Comparison of ENCODE assay signal across 1 cellular context in the genomic region with DNA sequence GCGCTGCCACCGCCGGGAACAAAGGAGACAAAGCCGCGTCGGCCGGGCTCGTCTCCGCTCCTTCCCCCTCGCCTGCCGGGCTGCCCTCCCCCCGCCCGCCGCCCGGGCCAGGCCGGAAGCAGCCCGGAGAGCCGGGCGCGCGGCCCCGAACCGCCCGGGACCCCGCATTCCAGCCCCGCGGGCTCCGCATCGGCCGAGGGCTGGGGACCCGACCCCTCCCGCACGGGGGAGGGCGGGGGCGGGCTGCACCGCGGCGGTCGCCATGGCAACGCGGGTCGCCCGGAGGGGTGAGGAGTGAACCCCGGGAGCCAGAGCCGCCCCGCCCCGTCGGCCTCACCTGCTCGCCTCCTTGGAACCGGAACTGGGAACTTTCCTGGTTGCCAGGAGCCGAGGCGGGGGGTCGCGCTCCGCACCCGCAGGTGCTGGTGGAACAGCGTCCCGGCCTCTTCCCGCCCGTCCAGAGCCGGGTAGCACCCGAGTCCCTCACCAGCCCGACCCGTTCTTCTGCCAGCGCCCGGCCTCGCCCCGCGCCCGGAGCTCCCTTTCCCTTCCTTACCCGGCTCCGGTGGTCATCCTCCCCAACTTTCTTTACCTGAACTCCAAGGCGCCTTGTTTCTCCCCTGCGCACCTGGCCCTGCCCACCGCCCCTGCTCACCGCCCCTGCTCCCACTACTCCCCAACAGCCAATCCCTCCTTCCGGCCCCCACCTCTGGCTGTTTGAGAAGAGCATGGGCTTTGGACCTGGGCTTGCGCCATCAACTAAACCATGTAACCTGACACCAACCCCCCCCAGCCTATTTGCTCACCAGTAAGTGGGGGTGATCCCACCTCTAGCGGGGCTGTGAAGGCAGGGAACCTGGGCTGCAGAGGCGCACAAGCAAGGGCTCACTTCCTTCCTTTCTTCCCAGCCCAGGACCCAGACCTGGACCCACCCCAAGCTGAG.
TF ChIP-seq lines count a peak whose summit lies in the region.

A gene with protein sequence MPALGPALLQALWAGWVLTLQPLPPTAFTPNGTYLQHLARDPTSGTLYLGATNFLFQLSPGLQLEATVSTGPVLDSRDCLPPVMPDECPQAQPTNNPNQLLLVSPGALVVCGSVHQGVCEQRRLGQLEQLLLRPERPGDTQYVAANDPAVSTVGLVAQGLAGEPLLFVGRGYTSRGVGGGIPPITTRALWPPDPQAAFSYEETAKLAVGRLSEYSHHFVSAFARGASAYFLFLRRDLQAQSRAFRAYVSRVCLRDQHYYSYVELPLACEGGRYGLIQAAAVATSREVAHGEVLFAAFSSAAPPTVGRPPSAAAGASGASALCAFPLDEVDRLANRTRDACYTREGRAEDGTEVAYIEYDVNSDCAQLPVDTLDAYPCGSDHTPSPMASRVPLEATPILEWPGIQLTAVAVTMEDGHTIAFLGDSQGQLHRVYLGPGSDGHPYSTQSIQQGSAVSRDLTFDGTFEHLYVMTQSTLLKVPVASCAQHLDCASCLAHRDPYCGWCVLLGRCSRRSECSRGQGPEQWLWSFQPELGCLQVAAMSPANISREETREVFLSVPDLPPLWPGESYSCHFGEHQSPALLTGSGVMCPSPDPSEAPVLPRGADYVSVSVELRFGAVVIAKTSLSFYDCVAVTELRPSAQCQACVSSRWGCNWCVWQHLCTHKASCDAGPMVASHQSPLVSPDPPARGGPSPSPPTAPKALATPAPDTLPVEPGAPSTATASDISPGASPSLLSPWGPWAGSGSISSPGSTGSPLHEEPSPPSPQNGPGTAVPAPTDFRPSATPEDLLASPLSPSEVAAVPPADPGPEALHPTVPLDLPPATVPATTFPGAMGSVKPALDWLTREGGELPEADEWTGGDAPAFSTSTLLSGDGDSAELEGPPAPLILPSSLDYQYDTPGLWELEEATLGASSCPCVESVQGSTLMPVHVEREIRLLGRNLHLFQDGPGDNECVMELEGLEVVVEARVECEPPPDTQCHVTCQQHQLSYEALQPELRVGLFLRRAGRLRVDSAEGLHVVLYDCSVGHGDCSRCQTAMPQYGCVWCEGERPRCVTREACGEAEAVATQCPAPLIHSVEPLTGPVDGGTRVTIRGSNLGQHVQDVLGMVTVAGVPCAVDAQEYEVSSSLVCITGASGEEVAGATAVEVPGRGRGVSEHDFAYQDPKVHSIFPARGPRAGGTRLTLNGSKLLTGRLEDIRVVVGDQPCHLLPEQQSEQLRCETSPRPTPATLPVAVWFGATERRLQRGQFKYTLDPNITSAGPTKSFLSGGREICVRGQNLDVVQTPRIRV (N-terminal part only) (minus strand): TSS at position 671 of the 943 bp plus-strand sequence. CDS start 5,475 bp downstream, outside the sequence.

TF ChIP-seq in HepG2, 621 proteins besides CTCF, POLR2A, EP300 and RAD21 (continued from another document and continues in another):
- TF ChIP-seq, protein P1, sequence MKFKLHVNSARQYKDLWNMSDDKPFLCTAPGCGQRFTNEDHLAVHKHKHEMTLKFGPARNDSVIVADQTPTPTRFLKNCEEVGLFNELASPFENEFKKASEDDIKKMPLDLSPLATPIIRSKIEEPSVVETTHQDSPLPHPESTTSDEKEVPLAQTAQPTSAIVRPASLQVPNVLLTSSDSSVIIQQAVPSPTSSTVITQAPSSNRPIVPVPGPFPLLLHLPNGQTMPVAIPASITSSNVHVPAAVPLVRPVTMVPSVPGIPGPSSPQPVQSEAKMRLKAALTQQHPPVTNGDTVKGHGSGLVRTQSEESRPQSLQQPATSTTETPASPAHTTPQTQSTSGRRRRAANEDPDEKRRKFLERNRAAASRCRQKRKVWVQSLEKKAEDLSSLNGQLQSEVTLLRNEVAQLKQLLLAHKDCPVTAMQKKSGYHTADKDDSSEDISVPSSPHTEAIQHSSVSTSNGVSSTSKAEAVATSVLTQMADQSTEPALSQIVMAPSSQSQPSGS (CRISPR knock-in tag; IDR thresholded peaks at IDR 0.05) = peak; percentile 57; the same call in 1 of the 2 replicates
- TF ChIP-seq ZFX (CRISPR knock-in tag; IDR thresholded peaks at IDR 0.05; ENCODE audit: low read depth) = peak; percentile 69; the same call in 1 of the 2 replicates
- TF ChIP-seq ZSCAN9 (CRISPR knock-in tag; IDR thresholded peaks at IDR 0.05; ENCODE audit: borderline replicate concordance) = peak; percentile 52; the same call in 1 of the 2 replicates
- TF ChIP-seq RCOR2 (CRISPR knock-in tag; IDR thresholded peaks at IDR 0.05) = peak; percentile 65; the same call in 1 of the 2 replicates
- peak; percentile 82 for TF ChIP-seq THAP11 (CRISPR knock-in tag; IDR thresholded peaks at IDR 0.05)
- TF ChIP-seq, protein P2, sequence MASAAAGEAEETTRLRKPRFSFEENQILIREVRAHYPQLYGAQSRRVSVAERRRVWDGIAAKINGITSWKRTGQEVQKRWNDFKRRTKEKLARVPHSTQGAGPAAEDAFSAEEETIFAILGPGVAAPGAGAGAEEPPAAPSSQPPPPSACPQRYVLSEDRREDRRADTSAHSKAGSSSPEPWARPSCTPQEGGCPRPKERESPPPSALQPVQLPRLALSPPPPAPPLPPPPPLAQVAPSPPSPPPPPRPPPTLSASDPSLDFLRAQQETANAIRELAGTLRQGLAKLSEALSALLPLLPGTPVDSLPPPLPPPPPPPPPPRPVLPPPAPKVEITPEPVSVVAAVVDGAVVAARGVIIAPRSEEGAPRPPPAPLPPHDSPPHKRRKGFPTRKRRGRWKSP (CRISPR knock-in tag; IDR thresholded peaks at IDR 0.05) = peak; percentile 70
- TF ChIP-seq, protein P3, sequence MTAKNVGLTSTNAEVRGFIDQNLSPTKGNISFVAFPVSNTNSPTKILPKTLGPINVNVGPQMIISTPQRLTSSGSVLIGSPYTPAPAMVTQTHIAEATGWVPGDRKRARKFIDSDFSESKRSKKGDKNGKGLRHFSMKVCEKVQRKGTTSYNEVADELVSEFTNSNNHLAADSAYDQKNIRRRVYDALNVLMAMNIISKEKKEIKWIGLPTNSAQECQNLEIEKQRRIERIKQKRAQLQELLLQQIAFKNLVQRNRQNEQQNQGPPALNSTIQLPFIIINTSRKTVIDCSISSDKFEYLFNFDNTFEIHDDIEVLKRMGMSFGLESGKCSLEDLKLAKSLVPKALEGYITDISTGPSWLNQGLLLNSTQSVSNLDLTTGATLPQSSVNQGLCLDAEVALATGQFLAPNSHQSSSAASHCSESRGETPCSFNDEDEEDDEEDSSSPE (CRISPR knock-in tag; IDR thresholded peaks at IDR 0.05) = peak; percentile 71
- no peak for TF ChIP-seq ADNP (CRISPR knock-in tag; IDR thresholded peaks at IDR 0.05)
- TF ChIP-seq ZNF383 (CRISPR knock-in tag; IDR thresholded peaks at IDR 0.05; ENCODE audit: borderline replicate concordance) = peak; percentile 77; the same call in 1 of the 2 replicates
- TF ChIP-seq, protein P4, sequence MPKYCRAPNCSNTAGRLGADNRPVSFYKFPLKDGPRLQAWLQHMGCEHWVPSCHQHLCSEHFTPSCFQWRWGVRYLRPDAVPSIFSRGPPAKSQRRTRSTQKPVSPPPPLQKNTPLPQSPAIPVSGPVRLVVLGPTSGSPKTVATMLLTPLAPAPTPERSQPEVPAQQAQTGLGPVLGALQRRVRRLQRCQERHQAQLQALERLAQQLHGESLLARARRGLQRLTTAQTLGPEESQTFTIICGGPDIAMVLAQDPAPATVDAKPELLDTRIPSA (CRISPR knock-in tag; IDR thresholded peaks at IDR 0.05; ENCODE audit: borderline replicate concordance) = no peak
- TF ChIP-seq, protein P5, sequence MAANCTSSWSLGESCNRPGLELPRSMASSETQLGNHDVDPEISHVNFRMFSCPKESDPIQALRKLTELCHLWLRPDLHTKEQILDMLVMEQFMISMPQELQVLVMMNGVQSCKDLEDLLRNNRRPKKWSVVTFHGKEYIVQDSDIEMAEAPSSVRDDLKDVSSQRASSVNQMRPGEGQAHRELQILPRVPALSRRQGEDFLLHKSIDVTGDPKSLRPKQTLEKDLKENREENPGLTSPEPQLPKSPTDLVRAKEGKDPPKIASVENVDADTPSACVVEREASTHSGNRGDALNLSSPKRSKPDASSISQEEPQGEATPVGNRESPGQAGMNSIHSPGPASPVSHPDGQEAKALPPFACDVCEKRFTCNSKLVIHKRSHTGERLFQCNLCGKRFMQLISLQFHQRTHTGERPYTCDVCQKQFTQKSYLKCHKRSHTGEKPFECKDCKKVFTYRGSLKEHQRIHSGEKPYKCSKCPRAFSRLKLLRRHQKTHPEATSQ (CRISPR knock-in tag; IDR thresholded peaks at IDR 0.05; ENCODE audit: borderline replicate concordance) = no peak; the same call in 1 of the 2 replicates
- TF ChIP-seq GTF2F1 (IDR thresholded peaks at IDR 0.05; ENCODE audit: low read length) = no peak; the same call in 1 of the 2 replicates
- TF ChIP-seq PRMT3 (CRISPR knock-in tag; IDR thresholded peaks at IDR 0.05; ENCODE audit: borderline replicate concordance, low read depth) = no peak
- no peak for TF ChIP-seq SOX6 (IDR thresholded peaks at IDR 0.05)
- TF ChIP-seq SOX6 (CRISPR knock-in tag; IDR thresholded peaks at IDR 0.05) = peak; percentile 94
- peak; percentile 81; the same call in 1 of the 2 replicates for TF ChIP-seq ZNF570 (CRISPR knock-in tag; IDR thresholded peaks at IDR 0.05; ENCODE audit: borderline replicate concordance)
- TF ChIP-seq ZEB1 (IDR thresholded peaks at IDR 0.05; ENCODE audit: insufficient replicate concordance, low read depth) = no peak
- TF ChIP-seq SUZ12 (IDR thresholded peaks at IDR 0.05; ENCODE audit: low read depth, low read length) = no peak
- TF ChIP-seq ZNF562 (CRISPR knock-in tag; IDR thresholded peaks at IDR 0.05; ENCODE audit: borderline replicate concordance) = no peak
- TF ChIP-seq NRL (CRISPR knock-in tag; IDR thresholded peaks at IDR 0.05; ENCODE audit: borderline replicate concordance) = peak; percentile 15; the same call in 1 of the 2 replicates
- TF ChIP-seq ZFP82 (CRISPR knock-in tag; IDR thresholded peaks at IDR 0.05; ENCODE audit: borderline replicate concordance) = no peak
- TF ChIP-seq FOXK2 (IDR thresholded peaks at IDR 0.05) = peak; percentile 63; the same call in 1 of the 2 replicates
- TF ChIP-seq SOX13 (IDR thresholded peaks at IDR 0.05) = peak; percentile 73
- peak in 1 of 2 experiments; percentile 79; a peak in 2 of 4 replicates for TF ChIP-seq SOX13 (CRISPR knock-in tag; conservative IDR thresholded peaks at IDR 0.05 in 1 of 2, IDR thresholded peaks at IDR 0.05 in 1 of 2)
- no peak for TF ChIP-seq ARID2 (CRISPR knock-in tag; IDR thresholded peaks at IDR 0.05; ENCODE audit: borderline replicate concordance)
- TF ChIP-seq RFX1 (IDR thresholded peaks at IDR 0.05) = peak; percentile 83
- TF ChIP-seq, protein P6, sequence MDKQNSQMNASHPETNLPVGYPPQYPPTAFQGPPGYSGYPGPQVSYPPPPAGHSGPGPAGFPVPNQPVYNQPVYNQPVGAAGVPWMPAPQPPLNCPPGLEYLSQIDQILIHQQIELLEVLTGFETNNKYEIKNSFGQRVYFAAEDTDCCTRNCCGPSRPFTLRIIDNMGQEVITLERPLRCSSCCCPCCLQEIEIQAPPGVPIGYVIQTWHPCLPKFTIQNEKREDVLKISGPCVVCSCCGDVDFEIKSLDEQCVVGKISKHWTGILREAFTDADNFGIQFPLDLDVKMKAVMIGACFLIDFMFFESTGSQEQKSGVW (CRISPR knock-in tag; IDR thresholded peaks at IDR 0.05; ENCODE audit: borderline replicate concordance) = no peak
- TF ChIP-seq ZNF205 (CRISPR knock-in tag; IDR thresholded peaks at IDR 0.05) = peak; percentile 94; the same call in 1 of the 2 replicates
- peak; percentile 81 for TF ChIP-seq HNRNPK (IDR thresholded peaks at IDR 0.05; ENCODE audit: low read depth, low read length, poor library complexity, severe bottlenecking)
- TF ChIP-seq ZBTB20 (CRISPR knock-in tag; IDR thresholded peaks at IDR 0.05; ENCODE audit: borderline replicate concordance, low read depth) = peak; percentile 97
- no peak for TF ChIP-seq ZNF737 (CRISPR knock-in tag; IDR thresholded peaks at IDR 0.05; ENCODE audit: borderline replicate concordance)
- TF ChIP-seq IRF2 (CRISPR knock-in tag; IDR thresholded peaks at IDR 0.05) = peak; percentile 68; the same call in 1 of the 2 replicates
- 0 out of 2 replicates have a peak, but pooled peaks have one; percentile 51 for TF ChIP-seq ZNF766 (CRISPR knock-in tag; IDR thresholded peaks at IDR 0.05; ENCODE audit: borderline replicate concordance)
- TF ChIP-seq, protein P7, sequence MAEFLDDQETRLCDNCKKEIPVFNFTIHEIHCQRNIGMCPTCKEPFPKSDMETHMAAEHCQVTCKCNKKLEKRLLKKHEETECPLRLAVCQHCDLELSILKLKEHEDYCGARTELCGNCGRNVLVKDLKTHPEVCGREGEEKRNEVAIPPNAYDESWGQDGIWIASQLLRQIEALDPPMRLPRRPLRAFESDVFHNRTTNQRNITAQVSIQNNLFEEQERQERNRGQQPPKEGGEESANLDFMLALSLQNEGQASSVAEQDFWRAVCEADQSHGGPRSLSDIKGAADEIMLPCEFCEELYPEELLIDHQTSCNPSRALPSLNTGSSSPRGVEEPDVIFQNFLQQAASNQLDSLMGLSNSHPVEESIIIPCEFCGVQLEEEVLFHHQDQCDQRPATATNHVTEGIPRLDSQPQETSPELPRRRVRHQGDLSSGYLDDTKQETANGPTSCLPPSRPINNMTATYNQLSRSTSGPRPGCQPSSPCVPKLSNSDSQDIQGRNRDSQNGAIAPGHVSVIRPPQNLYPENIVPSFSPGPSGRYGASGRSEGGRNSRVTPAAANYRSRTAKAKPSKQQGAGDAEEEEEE (CRISPR knock-in tag; IDR thresholded peaks at IDR 0.05; ENCODE audit: borderline replicate concordance) = peak; percentile 84; the same call in 1 of the 2 replicates
- TF ChIP-seq, protein P8, sequence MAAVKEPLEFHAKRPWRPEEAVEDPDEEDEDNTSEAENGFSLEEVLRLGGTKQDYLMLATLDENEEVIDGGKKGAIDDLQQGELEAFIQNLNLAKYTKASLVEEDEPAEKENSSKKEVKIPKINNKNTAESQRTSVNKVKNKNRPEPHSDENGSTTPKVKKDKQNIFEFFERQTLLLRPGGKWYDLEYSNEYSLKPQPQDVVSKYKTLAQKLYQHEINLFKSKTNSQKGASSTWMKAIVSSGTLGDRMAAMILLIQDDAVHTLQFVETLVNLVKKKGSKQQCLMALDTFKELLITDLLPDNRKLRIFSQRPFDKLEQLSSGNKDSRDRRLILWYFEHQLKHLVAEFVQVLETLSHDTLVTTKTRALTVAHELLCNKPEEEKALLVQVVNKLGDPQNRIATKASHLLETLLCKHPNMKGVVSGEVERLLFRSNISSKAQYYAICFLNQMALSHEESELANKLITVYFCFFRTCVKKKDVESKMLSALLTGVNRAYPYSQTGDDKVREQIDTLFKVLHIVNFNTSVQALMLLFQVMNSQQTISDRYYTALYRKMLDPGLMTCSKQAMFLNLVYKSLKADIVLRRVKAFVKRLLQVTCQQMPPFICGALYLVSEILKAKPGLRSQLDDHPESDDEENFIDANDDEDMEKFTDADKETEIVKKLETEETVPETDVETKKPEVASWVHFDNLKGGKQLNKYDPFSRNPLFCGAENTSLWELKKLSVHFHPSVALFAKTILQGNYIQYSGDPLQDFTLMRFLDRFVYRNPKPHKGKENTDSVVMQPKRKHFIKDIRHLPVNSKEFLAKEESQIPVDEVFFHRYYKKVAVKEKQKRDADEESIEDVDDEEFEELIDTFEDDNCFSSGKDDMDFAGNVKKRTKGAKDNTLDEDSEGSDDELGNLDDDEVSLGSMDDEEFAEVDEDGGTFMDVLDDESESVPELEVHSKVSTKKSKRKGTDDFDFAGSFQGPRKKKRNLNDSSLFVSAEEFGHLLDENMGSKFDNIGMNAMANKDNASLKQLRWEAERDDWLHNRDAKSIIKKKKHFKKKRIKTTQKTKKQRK (IDR thresholded peaks at IDR 0.05; ENCODE audit: low read length) = no peak
